Comparison of ENCODE assay signal across 8 cellular contexts in the genomic region with DNA sequence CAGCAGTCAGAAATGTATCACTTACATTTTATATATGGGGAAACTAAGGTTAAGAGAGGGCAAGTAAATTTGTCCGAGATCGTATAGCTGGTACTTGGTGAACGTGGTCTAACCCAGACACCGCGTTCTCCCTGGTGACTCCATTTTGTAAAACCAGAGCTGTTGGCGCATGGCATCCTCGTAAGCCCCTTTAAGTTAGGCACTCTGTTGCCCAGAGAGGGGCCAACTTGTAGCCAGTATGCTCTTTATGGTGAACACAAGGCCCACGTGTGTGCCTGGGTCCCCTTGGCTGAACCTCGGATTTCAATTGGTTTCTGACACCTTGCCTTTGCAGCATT. TPM values are rescaled to one million over a fixed set of nuclear protein-coding genes. Genes with fewer than 3 reads are reported as not detected.
DNase-seq lines count a peak whose midpoint lies in the region; ATAC-seq and TF ChIP-seq lines count a peak whose summit lies in the region.

No MANE protein-coding gene starts in this region.

- peak overlapping the region; percentile 99 for H3K27ac ChIP-seq in foreskin keratinocyte
- H3K27ac ChIP-seq in suprapubic skin, result peak overlapping the region; percentile 91

- peaks cover 25% of the 10 kb centered on the region for H3K36me3 Mint-ChIP-seq in activated T-cell treated with anti-CD3 and anti-CD28 coated beads, Interleukin-2, amount 50 U/mL, for 24 hours (ENCODE audit: low read depth)
- H3K36me3 Mint-ChIP-seq in activated CD4-positive, alpha-beta memory T cell treated with anti-CD3 and anti-CD28 coated beads for 36 hours, result peaks cover 17% of the 10 kb centered on the region

- DNase-seq in activated T-cell treated with anti-CD3 and anti-CD28 coated beads, Interleukin-2, amount 50 U/mL, for 24 hours, result no peak
- DNase-seq in activated T-cell treated with anti-CD3 and anti-CD28 coated beads, Interleukin-2, amount 50 U/mL, for 48 hours, result no peak
- no peak for DNase-seq in activated CD4-positive, alpha-beta memory T cell treated with anti-CD3 and anti-CD28 coated beads for 36 hours
- DNase-seq in foreskin keratinocyte, result no peak
- no peak for DNase-seq in suprapubic skin (ENCODE audit: low spot score in 2 of 2)
- DNase-seq in SHP77 treated with DMSO at 0.1 percent for 48 hours (lab: John Stamatoyannopoulos, UW), result no peak

- peaks cover 16% of the 10 kb centered on the region for H3K4me1 Mint-ChIP-seq in activated T-cell treated with anti-CD3 and anti-CD28 coated beads, Interleukin-2, amount 50 U/mL, for 24 hours (ENCODE audit: low read depth)
- peaks cover 12% of the 10 kb centered on the region for H3K4me1 Mint-ChIP-seq in activated CD4-positive, alpha-beta memory T cell treated with anti-CD3 and anti-CD28 coated beads for 36 hours (ENCODE audit: low read depth)

- POLR2A ChIA-PET in activated CD4-positive, alpha-beta memory T cell treated with anti-CD3 and anti-CD28 coated beads for 36 hours (lab: Charles Lee), result interaction anchor here (0.5 to 2.4 kb wide), 6 partner anchors 15 to 569 kb away, joined by 3 to 72 read pairs (median 4); partner anchors contain the start of genes CCNJ, TCTN3 and ZNF518A

- H3K27me3 Mint-ChIP-seq in activated T-cell treated with anti-CD3 and anti-CD28 coated beads, Interleukin-2, amount 50 U/mL, for 24 hours, result peaks cover 32% of the 10 kb centered on the region
- peaks cover 20% of the 10 kb centered on the region for H3K27me3 Mint-ChIP-seq in activated CD4-positive, alpha-beta memory T cell treated with anti-CD3 and anti-CD28 coated beads for 36 hours

- TF ChIP-seq EP300 in suprapubic skin (IDR thresholded peaks at IDR 0.05), result no peak

- H3K27ac Mint-ChIP-seq in activated T-cell treated with anti-CD3 and anti-CD28 coated beads, Interleukin-2, amount 50 U/mL, for 24 hours, result peak overlapping the region; percentile 99
- peak overlapping the region; percentile 99 for H3K27ac Mint-ChIP-seq in activated CD4-positive, alpha-beta memory T cell treated with anti-CD3 and anti-CD28 coated beads for 36 hours

- TF ChIP-seq CTCF in foreskin keratinocyte (conservative IDR thresholded peaks at IDR 0.05) (no peak), suprapubic skin (IDR thresholded peaks at IDR 0.05) (no peak)

- H3K4me3 Mint-ChIP-seq in activated T-cell treated with anti-CD3 and anti-CD28 coated beads, Interleukin-2, amount 50 U/mL, for 24 hours, result peak overlapping the region; percentile 89
- H3K4me3 Mint-ChIP-seq in activated CD4-positive, alpha-beta memory T cell treated with anti-CD3 and anti-CD28 coated beads for 36 hours, result peak overlapping the region; percentile 95

- peaks cover 8% of the 10 kb centered on the region for H3K27me3 ChIP-seq in foreskin keratinocyte
- H3K27me3 ChIP-seq in suprapubic skin, result peaks cover 42% of the 10 kb centered on the region

- H3K4me1 ChIP-seq in foreskin keratinocyte (no peaks in the 10 kb centered on the region), suprapubic skin (peaks cover 10% of the 10 kb centered on the region)

- ATAC-seq in foreskin keratinocyte, result no peak
- no peak for ATAC-seq in HG03139 (IDR thresholded peaks at IDR 0.05; ENCODE audit: unreplicated experiment)
- ATAC-seq in GM18861 (IDR thresholded peaks at IDR 0.05; ENCODE audit: unreplicated experiment), result no peak

- WGBS in suprapubic skin, result 83% methylated on average over 9 of the region's 9 CpGs

- intact Hi-C loops in activated CD4-positive, alpha-beta memory T cell treated with anti-CD3 and anti-CD28 coated beads for 36 hours (cut with micrococcal nuclease), result loop anchor here (1.0 to 5.0 kb wide), 4 partner anchors 27 to 497 kb away; partner anchors contain the start of genes CC2D2B, TM9SF3 and ZNF518A

- peaks cover 4% of the 10 kb centered on the region for H3K36me3 ChIP-seq in suprapubic skin

- peaks cover 3% of the 10 kb centered on the region for H3K9me3 Mint-ChIP-seq in activated T-cell treated with anti-CD3 and anti-CD28 coated beads, Interleukin-2, amount 50 U/mL, for 24 hours
- H3K9me3 Mint-ChIP-seq in activated CD4-positive, alpha-beta memory T cell treated with anti-CD3 and anti-CD28 coated beads for 36 hours, result no peaks in the 10 kb centered on the region

- H3K4me3 ChIP-seq in suprapubic skin, result peak overlapping the region; percentile 73

- CTCF ChIA-PET in activated CD4-positive, alpha-beta memory T cell treated with anti-CD3 and anti-CD28 coated beads for 36 hours (lab: Charles Lee), result interaction anchor here (1.4 to 1.8 kb wide), 3 partner anchors 39 to 183 kb away, joined by 4 to 17 read pairs (median 5); partner anchors contain the start of genes CC2D2B and ZNF518A

- no peaks in the 10 kb centered on the region for H3K9me3 ChIP-seq in suprapubic skin

- no peak for TF ChIP-seq POLR2A in suprapubic skin (IDR thresholded peaks at IDR 0.05)

RNA-seq across cellular contexts. Expression of gene ZNF518A, which starts 39.7 kb away (rescaled TPM):
- 10 to 100 TPM in 1 of 2 experiments, 1 to 10 TPM in 1; 9.6 to 13.3 TPM for total RNA-seq in activated CD4-positive, alpha-beta memory T cell treated with anti-CD3 and anti-CD28 coated beads for 36 hours
- total RNA-seq in foreskin keratinocyte (10.3 and 11.1 TPM in 2 replicates), suprapubic skin (10 to 100 TPM; 10.7 to 19.9 (median 17.5) TPM)
- polyA plus RNA-seq in foreskin keratinocyte, result 1.2 and 1.5 TPM in 2 replicates

RNA-seq across cellular contexts. Expression of gene CCNJ, which starts 47.0 kb away (rescaled TPM):
- total RNA-seq in activated CD4-positive, alpha-beta memory T cell treated with anti-CD3 and anti-CD28 coated beads for 36 hours, result 1 to 10 TPM; 4.3 to 4.4 TPM
- total RNA-seq in foreskin keratinocyte (7.9 and 8.5 TPM in 2 replicates), suprapubic skin (1 to 10 TPM; 2.7 to 4.3 (median 3.6) TPM)
- polyA plus RNA-seq in foreskin keratinocyte, result 1.9 and 2.3 TPM in 2 replicates
